In genomic region chr12:95100264-95101190, GRCh38 we compare ENCODE assay signal across 24 cellular contexts. TPM values are rescaled to one million over a fixed set of nuclear protein-coding genes. Genes with fewer than 3 reads are reported as not detected.
DNase-seq lines count a peak whose midpoint lies in the region; ATAC-seq and TF ChIP-seq lines count a peak whose summit lies in the region.
"Had no signal": no experiment of that assay in that cellular context is flagged by ENCODE, and none has a peak within 500 bp of the region (broad histone marks: within the 10 kb centered on the region; RNA-seq: fewer than 3 reads in every experiment).

No MANE protein-coding gene starts in this region.

- peak overlapping the region; percentile 57 for H3K27ac ChIP-seq in HUES48 (ENCODE audit: low read depth, low read length)
- H3K27ac ChIP-seq in right atrium auricular region: peak overlapping the region; percentile 41 to 85
- no peak overlapping the region for H3K27ac ChIP-seq in neural progenitor cell
- H3K27ac ChIP-seq in smooth muscle cell (ENCODE audit: low read depth): no peak overlapping the region
- H3K27ac ChIP-seq: cardiac muscle cell, tibial artery had no signal

- 65% methylated on average over 11 of the region's 11 CpGs for WGBS in smooth muscle cell (ENCODE audit: low lambda C conversion rate)

- H3K9me3 Mint-ChIP-seq in WTC11: no peaks in the 10 kb centered on the region
- no peaks in the 10 kb centered on the region for H3K9me3 Mint-ChIP-seq in neural progenitor cell
- H3K9me3 Mint-ChIP-seq in glutamatergic neuron (ENCODE audit: unreplicated experiment): peaks cover 4% of the 10 kb centered on the region
- H3K9me3 Mint-ChIP-seq: activated CD4-positive, alpha-beta memory T cell treated with anti-CD3 and anti-CD28 coated beads for 36 hours; CD4-positive, alpha-beta T cell; dendritic cell treated with granulocyte-macrophage colony-stimulating factor and Interleukin-4, amounts not matched to agents 40 ng/mL and 50 ng/mL, for 4 days; HFFc6; immature natural killer cell; stimulated activated naive CD8-positive, alpha-beta T cell treated with anti-CD3 and anti-CD28 coated beads, Interleukin-15, amount 100 ng/mL, for 72 hours; T-helper 1 cell treated with Interleukin-12 subunit alpha and Interleukin-12 subunit beta and Interleukin-4 antibody, amounts not matched to agents 30 μg/mL and 1 μg/mL, for 36 hours had no signal

- ATAC-seq in WTC11: no peak
- ATAC-seq in HG02938 (IDR thresholded peaks at IDR 0.05; ENCODE audit: unreplicated experiment): no peak
- ATAC-seq: Panc1; stimulated activated naive CD8-positive, alpha-beta T cell treated with anti-CD3 and anti-CD28 coated beads, Interleukin-15, amount 100 ng/mL, for 72 hours had no signal

- TF ChIP-seq CTCF in WTC11 (IDR thresholded peaks at IDR 0.05) (no peak), right atrium auricular region (IDR thresholded peaks at IDR 0.05) (no peak), neural progenitor cell (IDR thresholded peaks at IDR 0.05) (no peak), smooth muscle cell (IDR thresholded peaks at IDR 0.05; ENCODE audit: borderline replicate concordance, insufficient read depth, poor library complexity, severe bottlenecking) (no peak), glutamatergic neuron (IDR thresholded peaks at IDR 0.05; ENCODE audit: partially characterized antibody, unreplicated experiment) (no peak)

- H3K27ac Mint-ChIP-seq in WTC11 (peak overlapping the region; percentile 15; the same call in 1 of the 2 replicates), neural progenitor cell (peak overlapping the region; percentile 26), glutamatergic neuron (ENCODE audit: unreplicated experiment) (no peak overlapping the region)
- H3K27ac Mint-ChIP-seq: activated CD4-positive, alpha-beta memory T cell treated with anti-CD3 and anti-CD28 coated beads for 36 hours; CD4-positive, alpha-beta T cell; dendritic cell treated with granulocyte-macrophage colony-stimulating factor and Interleukin-4, amounts not matched to agents 40 ng/mL and 50 ng/mL, for 4 days; HFFc6; immature natural killer cell; stimulated activated naive CD8-positive, alpha-beta T cell treated with anti-CD3 and anti-CD28 coated beads, Interleukin-15, amount 100 ng/mL, for 72 hours; T-helper 1 cell treated with Interleukin-12 subunit alpha and Interleukin-12 subunit beta and Interleukin-4 antibody, amounts not matched to agents 30 μg/mL and 1 μg/mL, for 36 hours had no signal

- POLR2A ChIA-PET in WTC11 (lab: Charles Lee): interaction anchor here (0.5 to 0.7 kb wide), 2 partner anchors 14 to 438 kb away, joined by 3 to 9 read pairs; no protein-coding TSS in a partner anchor

- H3K36me3 Mint-ChIP-seq in WTC11: peaks cover 28% of the 10 kb centered on the region
- H3K36me3 Mint-ChIP-seq in neural progenitor cell: peaks cover 38% of the 10 kb centered on the region
- no peaks in the 10 kb centered on the region for H3K36me3 Mint-ChIP-seq in glutamatergic neuron (ENCODE audit: unreplicated experiment)
- H3K36me3 Mint-ChIP-seq: activated CD4-positive, alpha-beta memory T cell treated with anti-CD3 and anti-CD28 coated beads for 36 hours; immature natural killer cell had no signal

- H3F3A ChIP-seq in neural progenitor cell (ENCODE audit: low read depth): peaks cover 2% of the 10 kb centered on the region
- no peaks in the 10 kb centered on the region for H3F3A ChIP-seq in smooth muscle cell (ENCODE audit: low read depth)

- H2AFZ ChIP-seq in neural progenitor cell (replicated peaks) (no peak overlapping the region), smooth muscle cell (ENCODE audit: low read depth) (no peak overlapping the region)

- H3K9me3 ChIP-seq in HUES48 (ENCODE audit: control insufficient read depth, insufficient read depth, low read length): no peaks in the 10 kb centered on the region
- no peaks in the 10 kb centered on the region for H3K9me3 ChIP-seq in right atrium auricular region
- no peaks in the 10 kb centered on the region for H3K9me3 ChIP-seq in neural progenitor cell (ENCODE audit: low read depth)
- H3K9me3 ChIP-seq in smooth muscle cell (replicated peaks; ENCODE audit: low read depth): no peaks in the 10 kb centered on the region
- H3K9me3 ChIP-seq: tibial artery had no signal

- H3K4me3 ChIP-seq in HUES48 (ENCODE audit: low read depth, low read length) (no peak overlapping the region), right atrium auricular region (peak overlapping the region in 1 of 2 donors; percentile 2), neural progenitor cell (no peak overlapping the region), smooth muscle cell (no peak overlapping the region)
- H3K4me3 ChIP-seq: cardiac muscle cell, tibial artery had no signal

- H3K4me1 Mint-ChIP-seq in WTC11 (no peaks in the 10 kb centered on the region), neural progenitor cell (peaks cover 33% of the 10 kb centered on the region), glutamatergic neuron (ENCODE audit: low read depth, unreplicated experiment) (peaks cover 1% of the 10 kb centered on the region)
- H3K4me1 Mint-ChIP-seq: immature natural killer cell had no signal

- H3K4me1 ChIP-seq in HUES48 (ENCODE audit: control insufficient read depth, insufficient read depth, low read length) (no peaks in the 10 kb centered on the region), right atrium auricular region (peaks cover 0 to 24% of the 10 kb centered on the region in 2 donors), neural progenitor cell (peaks cover 16% of the 10 kb centered on the region), smooth muscle cell (ENCODE audit: low read depth) (peaks cover 6% of the 10 kb centered on the region)

- H3K27me3 ChIP-seq in HUES48 (ENCODE audit: control insufficient read depth, insufficient read depth, low read length) (no peaks in the 10 kb centered on the region), right atrium auricular region (no peaks in the 10 kb centered on the region), neural progenitor cell (no peaks in the 10 kb centered on the region), smooth muscle cell (ENCODE audit: low read depth) (no peaks in the 10 kb centered on the region)
- H3K27me3 ChIP-seq: cardiac muscle cell, tibial artery had no signal

- CTCF ChIA-PET in WTC11 (lab: Charles Lee): interaction anchor here (0.7 kb wide), 1 partner anchor 27 kb away, joined by 6 read pairs; no protein-coding TSS in a partner anchor

- H3K9ac ChIP-seq in HUES48 (ENCODE audit: low read depth, low read length) (no peak overlapping the region), neural progenitor cell (no peak overlapping the region), smooth muscle cell (ENCODE audit: low read depth) (no peak overlapping the region)

- H3K4me2 ChIP-seq in neural progenitor cell (no peak overlapping the region), smooth muscle cell (no peak overlapping the region)

- H3K4me3 Mint-ChIP-seq in WTC11: no peak overlapping the region
- H3K4me3 Mint-ChIP-seq in neural progenitor cell: no peak overlapping the region
- no peak overlapping the region for H3K4me3 Mint-ChIP-seq in glutamatergic neuron (ENCODE audit: unreplicated experiment)
- H3K4me3 Mint-ChIP-seq: activated CD4-positive, alpha-beta memory T cell treated with anti-CD3 and anti-CD28 coated beads for 36 hours; CD4-positive, alpha-beta T cell; dendritic cell treated with granulocyte-macrophage colony-stimulating factor and Interleukin-4, amounts not matched to agents 40 ng/mL and 50 ng/mL, for 4 days; HFFc6; immature natural killer cell; stimulated activated naive CD8-positive, alpha-beta T cell treated with anti-CD3 and anti-CD28 coated beads, Interleukin-15, amount 100 ng/mL, for 72 hours; T-helper 1 cell treated with Interleukin-12 subunit alpha and Interleukin-12 subunit beta and Interleukin-4 antibody, amounts not matched to agents 30 μg/mL and 1 μg/mL, for 36 hours had no signal

- DNase-seq in WTC11 (ENCODE audit: low spot score): no peak
- no peak for DNase-seq in right atrium auricular region (ENCODE audit: low spot score)
- DNase-seq in neural progenitor cell (ENCODE audit: low spot score): no peak
- no peak for DNase-seq in smooth muscle cell (lab: John Stamatoyannopoulos, UW; ENCODE audit: unreplicated experiment)
- no peak for DNase-seq in glutamatergic neuron
- DNase-seq: activated CD4-positive, alpha-beta memory T cell treated with anti-CD3 and anti-CD28 coated beads for 36 hours; amniotic stem cell; CD4-positive, alpha-beta T cell; DND-41; head of caudate nucleus; HFFc6; immature natural killer cell; NCI-H1092 treated with DMSO at 0.1 percent for 48 hours; NCI-H1930; NCI-H345; retina; stimulated activated naive CD8-positive, alpha-beta T cell treated with anti-CD3 and anti-CD28 coated beads, Interleukin-15, amount 100 ng/mL, for 72 hours; tibial artery had no signal

- H4K20me1 ChIP-seq in neural progenitor cell (ENCODE audit: low read depth) (no peaks in the 10 kb centered on the region), smooth muscle cell (ENCODE audit: low read depth) (no peaks in the 10 kb centered on the region)

- H3K36me3 ChIP-seq in HUES48 (ENCODE audit: control insufficient read depth, insufficient read depth, low read length) (peaks cover 68% of the 10 kb centered on the region), right atrium auricular region (peaks cover 14% of the 10 kb centered on the region), neural progenitor cell (no peaks in the 10 kb centered on the region), smooth muscle cell (ENCODE audit: low read depth) (no peaks in the 10 kb centered on the region)

- H3K79me2 ChIP-seq in neural progenitor cell (ENCODE audit: low read depth): no peaks in the 10 kb centered on the region
- no peaks in the 10 kb centered on the region for H3K79me2 ChIP-seq in smooth muscle cell (ENCODE audit: low read depth)

- no peaks in the 10 kb centered on the region for H3K27me3 Mint-ChIP-seq in WTC11 (ENCODE audit: low read depth)
- H3K27me3 Mint-ChIP-seq in neural progenitor cell (ENCODE audit: insufficient read depth, low read depth): peaks cover 9% of the 10 kb centered on the region
- peaks cover 3% of the 10 kb centered on the region for H3K27me3 Mint-ChIP-seq in glutamatergic neuron (ENCODE audit: unreplicated experiment)
- H3K27me3 Mint-ChIP-seq: activated CD4-positive, alpha-beta memory T cell treated with anti-CD3 and anti-CD28 coated beads for 36 hours; CD4-positive, alpha-beta T cell; dendritic cell treated with granulocyte-macrophage colony-stimulating factor and Interleukin-4, amounts not matched to agents 40 ng/mL and 50 ng/mL, for 4 days; stimulated activated naive CD8-positive, alpha-beta T cell treated with anti-CD3 and anti-CD28 coated beads, Interleukin-15, amount 100 ng/mL, for 72 hours had no signal

RNA-seq across cellular contexts. Expression of gene NR2C1, which starts 27.1 kb away (rescaled TPM):
- total RNA-seq in WTC11 (2021) (45.4 to 53.0 TPM (median 51.1 TPM) in 3 replicates), right atrium auricular region (10 to 100 TPM; 26.4 to 34.6 TPM), neural progenitor cell (ENCODE audit: low replicate concordance) (84.2 and 187 TPM in 2 replicates), smooth muscle cell (48.0 and 58.6 TPM in 2 replicates), glutamatergic neuron (ENCODE audit: unreplicated experiment) (63.8 TPM)
- polyA plus RNA-seq in smooth muscle cell: 23.7 and 25.4 TPM in 2 replicates

Comparison
In these comparisons a context has a peak if more than half of its experiments do, and no peak if none do; other contexts are left out.
1. H3K27ac ChIP-seq: peak in HUES48 (single experiment) and right atrium auricular region (2 of 2); none in neural progenitor cell (single experiment) and smooth muscle cell (single experiment).